1 cellular context compared by ENCODE assay signal in the genomic region with DNA sequence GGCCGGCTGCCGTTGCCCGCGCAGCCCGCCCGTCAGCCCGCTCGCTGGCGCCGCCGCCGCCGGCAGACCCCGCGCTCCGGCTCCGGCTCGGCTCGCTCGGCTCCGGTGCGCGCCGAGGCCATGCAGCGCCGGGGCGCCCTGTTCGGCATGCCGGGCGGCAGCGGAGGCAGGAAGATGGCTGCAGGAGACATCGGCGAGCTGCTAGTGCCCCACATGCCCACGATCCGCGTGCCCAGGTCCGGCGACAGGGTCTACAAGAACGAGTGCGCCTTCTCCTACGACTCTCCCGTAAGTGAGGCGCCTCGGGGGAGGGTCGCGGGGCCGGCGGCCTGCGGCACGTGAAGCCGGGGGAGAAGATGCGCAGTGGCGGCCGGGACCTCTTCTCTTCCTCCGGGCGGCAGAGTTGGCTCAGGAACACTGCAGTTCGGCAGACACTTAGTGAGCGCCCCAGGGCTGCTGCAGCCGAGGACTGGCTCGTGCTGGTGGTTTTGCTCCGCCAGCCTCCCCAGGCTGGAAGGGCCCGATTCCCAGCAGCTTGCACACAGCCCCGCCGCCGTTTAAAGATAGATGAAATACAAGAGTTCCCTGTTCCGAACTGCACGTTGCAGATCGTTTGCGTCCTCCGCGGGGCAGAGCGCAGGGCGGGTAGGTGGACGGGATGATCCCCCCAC.
A peak's percentile ranks its signal among the peaks of the same experiment; 100 is the strongest.
TF ChIP-seq lines count a peak whose summit lies in the region.

No MANE protein-coding gene starts in this region.

TF ChIP-seq in HepG2, 621 proteins besides CTCF, POLR2A, EP300 and RAD21 (continued from another document and continues in another):
- TF ChIP-seq IRF2 (CRISPR knock-in tag; IDR thresholded peaks at IDR 0.05) (0 out of 2 replicates have a peak, but pooled peaks have one; percentile 23), ZNF672 (CRISPR knock-in tag; IDR thresholded peaks at IDR 0.05) (no peak), MIXL1 (CRISPR knock-in tag; IDR thresholded peaks at IDR 0.05) (no peak), ZNF503 (CRISPR knock-in tag; IDR thresholded peaks at IDR 0.05) (0 out of 2 replicates have a peak, but pooled peaks have one; percentile 21), YEATS4 (CRISPR knock-in tag; IDR thresholded peaks at IDR 0.05; ENCODE audit: borderline replicate concordance) (peak; percentile 32; the same call in 1 of the 2 replicates), MED1 (CRISPR knock-in tag; IDR thresholded peaks at IDR 0.05) (peak; percentile 29; the same call in 1 of the 2 replicates), CHCHD3 (CRISPR knock-in tag; IDR thresholded peaks at IDR 0.05) (peak; percentile 65; the same call in 1 of the 2 replicates), SRSF1 (optimal IDR thresholded peaks at IDR 0.05; ENCODE audit: low read depth, low read length) (peak; percentile 65), ZNF263 (CRISPR knock-in tag; IDR thresholded peaks at IDR 0.05) (no peak), ZNF563 (CRISPR knock-in tag; IDR thresholded peaks at IDR 0.05) (peak; percentile 54), ZBTB26 (CRISPR knock-in tag; IDR thresholded peaks at IDR 0.05; ENCODE audit: borderline replicate concordance) (0 out of 2 replicates have a peak, but pooled peaks have one; percentile 45), YY1 (IDR thresholded peaks at IDR 0.05; ENCODE audit: insufficient read depth, insufficient replicate concordance, low read depth, low read length) (peak; percentile 29), BORCS8-MEF2B (CRISPR knock-in tag; IDR thresholded peaks at IDR 0.05) (peak; percentile 70), ZBTB25 (CRISPR knock-in tag; IDR thresholded peaks at IDR 0.05) (no peak), ZNF282 (IDR thresholded peaks at IDR 0.05; ENCODE audit: partially characterized antibody) (no peak), RXRB (CRISPR knock-in tag; IDR thresholded peaks at IDR 0.05; ENCODE audit: borderline replicate concordance) (0 out of 2 replicates have a peak, but pooled peaks have one; percentile 10), ZNF33A (CRISPR knock-in tag; IDR thresholded peaks at IDR 0.05; ENCODE audit: borderline replicate concordance) (no peak), ZNF24 (IDR thresholded peaks at IDR 0.05) (no peak), ZNF530 (CRISPR knock-in tag; IDR thresholded peaks at IDR 0.05; ENCODE audit: low read depth) (no peak), NBN (conservative IDR thresholded peaks at IDR 0.05) (no peak), ZFP41 (CRISPR knock-in tag; IDR thresholded peaks at IDR 0.05; ENCODE audit: borderline replicate concordance) (0 out of 2 replicates have a peak, but pooled peaks have one; percentile 46), ARID4A (CRISPR knock-in tag; IDR thresholded peaks at IDR 0.05; ENCODE audit: borderline replicate concordance) (peak; percentile 57; the same call in 1 of the 2 replicates), RXRA (CRISPR knock-in tag; IDR thresholded peaks at IDR 0.05) (peak; percentile 40; the same call in 1 of the 2 replicates), WIZ (CRISPR knock-in tag; IDR thresholded peaks at IDR 0.05) (peak; percentile 29; the same call in 1 of the 2 replicates), ZNF143 (CRISPR knock-in tag; IDR thresholded peaks at IDR 0.05) (0 out of 2 replicates have a peak, but pooled peaks have one; percentile 47), TAF1 (CRISPR knock-in tag; IDR thresholded peaks at IDR 0.05) (peak; percentile 72), STAT6 (CRISPR knock-in tag; IDR thresholded peaks at IDR 0.05; ENCODE audit: borderline replicate concordance) (no peak)
- TF ChIP-seq, protein P1, sequence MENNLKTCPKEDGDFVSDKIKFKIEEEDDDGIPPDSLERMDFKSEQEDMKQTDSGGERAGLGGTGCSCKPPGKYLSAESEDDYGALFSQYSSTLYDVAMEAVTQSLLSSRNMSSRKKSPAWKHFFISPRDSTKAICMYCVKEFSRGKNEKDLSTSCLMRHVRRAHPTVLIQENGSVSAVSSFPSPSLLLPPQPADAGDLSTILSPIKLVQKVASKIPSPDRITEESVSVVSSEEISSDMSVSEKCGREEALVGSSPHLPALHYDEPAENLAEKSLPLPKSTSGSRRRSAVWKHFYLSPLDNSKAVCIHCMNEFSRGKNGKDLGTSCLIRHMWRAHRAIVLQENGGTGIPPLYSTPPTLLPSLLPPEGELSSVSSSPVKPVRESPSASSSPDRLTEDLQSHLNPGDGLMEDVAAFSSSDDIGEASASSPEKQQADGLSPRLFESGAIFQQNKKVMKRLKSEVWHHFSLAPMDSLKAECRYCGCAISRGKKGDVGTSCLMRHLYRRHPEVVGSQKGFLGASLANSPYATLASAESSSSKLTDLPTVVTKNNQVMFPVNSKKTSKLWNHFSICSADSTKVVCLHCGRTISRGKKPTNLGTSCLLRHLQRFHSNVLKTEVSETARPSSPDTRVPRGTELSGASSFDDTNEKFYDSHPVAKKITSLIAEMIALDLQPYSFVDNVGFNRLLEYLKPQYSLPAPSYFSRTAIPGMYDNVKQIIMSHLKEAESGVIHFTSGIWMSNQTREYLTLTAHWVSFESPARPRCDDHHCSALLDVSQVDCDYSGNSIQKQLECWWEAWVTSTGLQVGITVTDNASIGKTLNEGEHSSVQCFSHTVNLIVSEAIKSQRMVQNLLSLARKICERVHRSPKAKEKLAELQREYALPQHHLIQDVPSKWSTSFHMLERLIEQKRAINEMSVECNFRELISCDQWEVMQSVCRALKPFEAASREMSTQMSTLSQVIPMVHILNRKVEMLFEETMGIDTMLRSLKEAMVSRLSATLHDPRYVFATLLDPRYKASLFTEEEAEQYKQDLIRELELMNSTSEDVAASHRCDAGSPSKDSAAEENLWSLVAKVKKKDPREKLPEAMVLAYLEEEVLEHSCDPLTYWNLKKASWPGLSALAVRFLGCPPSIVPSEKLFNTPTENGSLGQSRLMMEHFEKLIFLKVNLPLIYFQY (CRISPR knock-in tag; IDR thresholded peaks at IDR 0.05; ENCODE audit: borderline replicate concordance) = no peak
- TF ChIP-seq, protein P2, sequence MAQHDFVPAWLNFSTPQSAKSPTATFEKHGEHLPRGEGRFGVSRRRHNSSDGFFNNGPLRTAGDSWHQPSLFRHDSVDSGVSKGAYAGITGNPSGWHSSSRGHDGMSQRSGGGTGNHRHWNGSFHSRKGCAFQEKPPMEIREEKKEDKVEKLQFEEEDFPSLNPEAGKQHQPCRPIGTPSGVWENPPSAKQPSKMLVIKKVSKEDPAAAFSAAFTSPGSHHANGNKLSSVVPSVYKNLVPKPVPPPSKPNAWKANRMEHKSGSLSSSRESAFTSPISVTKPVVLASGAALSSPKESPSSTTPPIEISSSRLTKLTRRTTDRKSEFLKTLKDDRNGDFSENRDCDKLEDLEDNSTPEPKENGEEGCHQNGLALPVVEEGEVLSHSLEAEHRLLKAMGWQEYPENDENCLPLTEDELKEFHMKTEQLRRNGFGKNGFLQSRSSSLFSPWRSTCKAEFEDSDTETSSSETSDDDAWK (CRISPR knock-in tag; IDR thresholded peaks at IDR 0.05) = no peak
- TF ChIP-seq, protein P3, sequence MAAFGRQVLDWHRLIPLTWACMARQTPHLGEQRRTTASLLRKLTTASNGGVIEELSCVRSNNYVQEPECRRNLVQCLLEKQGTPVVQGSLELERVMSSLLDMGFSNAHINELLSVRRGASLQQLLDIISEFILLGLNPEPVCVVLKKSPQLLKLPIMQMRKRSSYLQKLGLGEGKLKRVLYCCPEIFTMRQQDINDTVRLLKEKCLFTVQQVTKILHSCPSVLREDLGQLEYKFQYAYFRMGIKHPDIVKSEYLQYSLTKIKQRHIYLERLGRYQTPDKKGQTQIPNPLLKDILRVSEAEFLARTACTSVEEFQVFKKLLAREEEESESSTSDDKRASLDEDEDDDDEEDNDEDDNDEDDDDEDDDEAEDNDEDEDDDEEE (CRISPR knock-in tag; IDR thresholded peaks at IDR 0.05) = peak; percentile 70
- TF ChIP-seq, protein P4, sequence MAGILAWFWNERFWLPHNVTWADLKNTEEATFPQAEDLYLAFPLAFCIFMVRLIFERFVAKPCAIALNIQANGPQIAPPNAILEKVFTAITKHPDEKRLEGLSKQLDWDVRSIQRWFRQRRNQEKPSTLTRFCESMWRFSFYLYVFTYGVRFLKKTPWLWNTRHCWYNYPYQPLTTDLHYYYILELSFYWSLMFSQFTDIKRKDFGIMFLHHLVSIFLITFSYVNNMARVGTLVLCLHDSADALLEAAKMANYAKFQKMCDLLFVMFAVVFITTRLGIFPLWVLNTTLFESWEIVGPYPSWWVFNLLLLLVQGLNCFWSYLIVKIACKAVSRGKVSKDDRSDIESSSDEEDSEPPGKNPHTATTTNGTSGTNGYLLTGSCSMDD (CRISPR knock-in tag; IDR thresholded peaks at IDR 0.05) = no peak
- TF ChIP-seq, protein P5, sequence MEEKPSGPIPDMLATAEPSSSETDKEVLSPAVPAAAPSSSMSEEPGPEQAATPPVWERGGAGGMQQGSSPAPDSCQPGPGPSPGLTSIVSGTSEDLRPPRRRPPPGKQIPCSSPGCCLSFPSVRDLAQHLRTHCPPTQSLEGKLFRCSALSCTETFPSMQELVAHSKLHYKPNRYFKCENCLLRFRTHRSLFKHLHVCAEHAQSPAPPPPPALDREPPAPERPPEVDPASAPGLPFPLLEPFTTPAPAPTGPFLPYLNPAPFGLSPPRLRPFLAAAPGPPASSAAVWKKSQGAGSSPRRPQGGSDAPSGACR (CRISPR knock-in tag; IDR thresholded peaks at IDR 0.05) = peak; percentile 75
